8 cellular contexts compared by ENCODE assay signal in genomic region chr5:96702503-96703383, GRCh38. TPM values are rescaled to one million over a fixed set of nuclear protein-coding genes. Genes with fewer than 3 reads are reported as not detected.
DNase-seq lines count a peak whose midpoint lies in the region; ATAC-seq and TF ChIP-seq lines count a peak whose summit lies in the region.

No MANE protein-coding gene starts in this region.

- intact Hi-C loops in mucosa of descending colon (cut with DNase I, micrococcal nuclease), result no loop called here

- ATAC-seq in GM18909 (IDR thresholded peaks at IDR 0.05; ENCODE audit: poor library complexity, unreplicated experiment) (peak; percentile 71), HG03159 (IDR thresholded peaks at IDR 0.05; ENCODE audit: unreplicated experiment) (peak; percentile 48), mucosa of descending colon (peak; percentile 96)

- TF ChIP-seq CTCF in mucosa of descending colon (IDR thresholded peaks at IDR 0.05), result no peak

- H3K36me3 ChIP-seq in NT2/D1 (ENCODE audit: insufficient read depth, insufficient read length, low read length) (no peaks in the 10 kb centered on the region), mucosa of descending colon (ENCODE audit: low read depth) (no peaks in the 10 kb centered on the region)

- peaks cover 9% of the 10 kb centered on the region for H3K27me3 ChIP-seq in NT2/D1 (ENCODE audit: insufficient read depth, insufficient read length)

- H3K9ac ChIP-seq in NT2/D1 (ENCODE audit: insufficient read length, low read depth), result peak overlapping the region; percentile 88

- H3K9me3 ChIP-seq in NT2/D1 (ENCODE audit: insufficient read depth, low read length) (no peaks in the 10 kb centered on the region), mucosa of descending colon (no peaks in the 10 kb centered on the region)

- DNase-seq in AG08395 (ENCODE audit: low spot score) (peak; percentile 99), NT2/D1 (ENCODE audit: low read depth, low spot score) (no peak), epithelial cell of prostate (ENCODE audit: low read depth, low spot score) (peak; percentile 82), mucosa of descending colon (peak; percentile 91 to 95 (median 94))
- peak; percentile 82 for DNase-seq in activated T-cell treated with anti-CD3 and anti-CD28 coated beads, Interleukin-2, amount 50 U/mL, for 1 hour
- DNase-seq in stimulated activated CD8-positive, alpha-beta memory T cell treated with anti-CD3 and anti-CD28 coated beads, Interleukin-2, amount 100 ng/mL, for 1 hour (ENCODE audit: low read depth in 2 of 2), result peak; percentile 35 to 43

- H3K27ac ChIP-seq in epithelial cell of prostate, result peak overlapping the region; percentile 99

- no peaks in the 10 kb centered on the region for H3K4me1 ChIP-seq in NT2/D1 (ENCODE audit: insufficient read depth, insufficient read length)
- H3K4me1 ChIP-seq in mucosa of descending colon (ENCODE audit: low read depth), result peaks cover 10% of the 10 kb centered on the region

- H3K4me3 ChIP-seq in NT2/D1 (ENCODE audit: insufficient read length, low read depth), result peak overlapping the region; percentile 82
- H3K4me3 ChIP-seq in mucosa of descending colon, result peak overlapping the region; percentile 44

RNA-seq across cellular contexts. Expression of gene CAST, which starts 40.6 kb away (rescaled TPM):
- 100 to 1,000 TPM; 348 to 433 (median 372) TPM for total RNA-seq in mucosa of descending colon
